ENCODE assay signal across 8 cellular contexts in the genomic region with DNA sequence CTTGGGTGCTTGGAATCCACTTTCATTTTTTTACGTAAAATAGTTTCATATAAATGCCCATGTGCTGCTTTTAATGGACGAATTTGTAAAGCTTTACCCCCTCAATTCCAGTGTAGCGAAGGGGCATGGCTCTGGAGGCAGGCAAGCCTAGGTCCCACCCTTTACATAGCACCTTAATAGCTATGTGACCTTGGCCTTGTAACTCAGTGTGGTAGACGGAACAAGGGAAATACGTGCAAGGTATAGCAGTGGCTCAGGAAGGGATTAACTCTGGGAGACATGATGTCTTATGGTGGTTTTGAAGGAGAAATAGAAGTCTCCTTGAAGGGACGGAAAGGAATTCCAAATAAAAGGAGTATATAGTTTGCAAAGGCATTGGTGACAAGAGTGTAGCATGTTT. TPM values are rescaled to one million over a fixed set of nuclear protein-coding genes. Genes with fewer than 3 reads are reported as not detected.
A peak's percentile ranks its signal among the peaks of the same experiment; 100 is the strongest.
DNase-seq lines count a peak whose midpoint lies in the region; ATAC-seq and TF ChIP-seq lines count a peak whose summit lies in the region.

No MANE protein-coding gene starts in this region.

- H3K9me3 ChIP-seq in liver (ENCODE audit: control insufficient read depth in 4 of 4, low read length in 3 of 4) (no peaks in the 10 kb centered on the region), tibial artery (no peaks in the 10 kb centered on the region)

- H3K36me3 ChIP-seq in liver (ENCODE audit: control insufficient read depth in 4 of 4, insufficient read depth in 3 of 4, low read depth in 1 of 4, low read length in 3 of 4) (peaks cover 4 to 33% (median 28%) of the 10 kb centered on the region in 4 donors), tibial artery (peaks cover 19 to 31% (median 29%) of the 10 kb centered on the region in 3 donors)

- ATAC-seq in activated naive CD8-positive, alpha-beta T cell treated with anti-CD3 and anti-CD28 coated beads, Interleukin-2, amount 50 U/mL, for 24 hours, result no peak
- ATAC-seq in GM19351 (IDR thresholded peaks at IDR 0.05; ENCODE audit: unreplicated experiment), result no peak

- peak overlapping the region; percentile 93 for H3K4me3 Mint-ChIP-seq in activated T-cell treated with anti-CD3 and anti-CD28 coated beads, Interleukin-2, amount 50 U/mL, for 24 hours
- peak overlapping the region; percentile 94 for H3K4me3 Mint-ChIP-seq in activated naive CD8-positive, alpha-beta T cell treated with anti-CD3 and anti-CD28 coated beads, Interleukin-2, amount 50 U/mL, for 24 hours

- H3K9me3 Mint-ChIP-seq in activated T-cell treated with anti-CD3 and anti-CD28 coated beads, Interleukin-2, amount 50 U/mL, for 24 hours, result no peaks in the 10 kb centered on the region
- no peaks in the 10 kb centered on the region for H3K9me3 Mint-ChIP-seq in activated naive CD8-positive, alpha-beta T cell treated with anti-CD3 and anti-CD28 coated beads, Interleukin-2, amount 50 U/mL, for 24 hours

- no peaks in the 10 kb centered on the region for H3K27me3 Mint-ChIP-seq in activated T-cell treated with anti-CD3 and anti-CD28 coated beads, Interleukin-2, amount 50 U/mL, for 24 hours
- no peaks in the 10 kb centered on the region for H3K27me3 Mint-ChIP-seq in activated naive CD8-positive, alpha-beta T cell treated with anti-CD3 and anti-CD28 coated beads, Interleukin-2, amount 50 U/mL, for 24 hours

- H3K4me1 ChIP-seq in liver (ENCODE audit: control insufficient read depth in 4 of 4, insufficient read depth in 4 of 4, low read length in 3 of 4) (peaks cover 5 to 40% (median 32%) of the 10 kb centered on the region in 4 donors), tibial artery (peaks cover 0 to 36% (median 30%) of the 10 kb centered on the region in 4 donors)

- H3K4me1 Mint-ChIP-seq in activated T-cell treated with anti-CD3 and anti-CD28 coated beads, Interleukin-2, amount 50 U/mL, for 24 hours (ENCODE audit: low read depth), result peaks cover 41% of the 10 kb centered on the region
- H3K4me1 Mint-ChIP-seq in activated naive CD8-positive, alpha-beta T cell treated with anti-CD3 and anti-CD28 coated beads, Interleukin-2, amount 50 U/mL, for 24 hours, result peaks cover 38% of the 10 kb centered on the region

- WGBS in liver, result 57% methylated on average over 6 of the region's 6 CpGs

- intact Hi-C loops in tibial artery (cut with DNase I; ENCODE audit: low total_unique reads), result no loop called here

- TF ChIP-seq RAD21 in liver (IDR thresholded peaks at IDR 0.05), result no peak

- peak overlapping the region; percentile 98 for H3K27ac Mint-ChIP-seq in activated T-cell treated with anti-CD3 and anti-CD28 coated beads, Interleukin-2, amount 50 U/mL, for 24 hours
- peak overlapping the region; percentile 94 for H3K27ac Mint-ChIP-seq in activated naive CD8-positive, alpha-beta T cell treated with anti-CD3 and anti-CD28 coated beads, Interleukin-2, amount 50 U/mL, for 24 hours

- TF ChIP-seq CTCF in liver (IDR thresholded peaks at IDR 0.05; ENCODE audit: low read depth, low read length, missing input control), result no peak
- TF ChIP-seq CTCF in tibial artery (IDR thresholded peaks at IDR 0.05), result no peak

- H3K9ac ChIP-seq in liver (ENCODE audit: low read depth in 1 of 2, low read length in 2 of 2), result peak overlapping the region; percentile 85 to 95

- no peak for DNase-seq in activated T-cell treated with anti-CD3 and anti-CD28 coated beads, Interleukin-2, amount 50 U/mL, for 24 hours
- no peak for DNase-seq in activated T-cell treated with anti-CD3 and anti-CD28 coated beads, Interleukin-2, amount 50 U/mL, for 48 hours
- DNase-seq in activated naive CD8-positive, alpha-beta T cell treated with anti-CD3 and anti-CD28 coated beads, Interleukin-2, amount 50 U/mL, for 24 hours, result no peak
- no peak for DNase-seq in tibial artery
- DNase-seq in AML-193 (lab: John Stamatoyannopoulos, UW), result no peak
- no peak for DNase-seq in central memory CD4-positive, alpha-beta T cell

- H3K27ac ChIP-seq in liver (ENCODE audit: low read depth in 1 of 2, low read length in 2 of 2) (peak overlapping the region; percentile 89 to 92), tibial artery (peak overlapping the region; percentile 89 to 90)

- H3K27me3 ChIP-seq in liver (ENCODE audit: control insufficient read depth in 4 of 4, insufficient read depth in 4 of 4, low read length in 3 of 4) (no peaks in the 10 kb centered on the region), tibial artery (no peaks in the 10 kb centered on the region)

- peak overlapping the region; percentile 85 to 99 (median 97) for H3K4me3 ChIP-seq in liver (ENCODE audit: low read depth in 1 of 3, low read length in 3 of 3)
- peak overlapping the region; percentile 79 to 83 for H3K4me3 ChIP-seq in tibial artery

- peaks cover 62% of the 10 kb centered on the region for H3K36me3 Mint-ChIP-seq in activated T-cell treated with anti-CD3 and anti-CD28 coated beads, Interleukin-2, amount 50 U/mL, for 24 hours (ENCODE audit: low read depth)
- peaks cover 48% of the 10 kb centered on the region for H3K36me3 Mint-ChIP-seq in activated naive CD8-positive, alpha-beta T cell treated with anti-CD3 and anti-CD28 coated beads, Interleukin-2, amount 50 U/mL, for 24 hours (ENCODE audit: low read depth)

TF ChIP-seq in liver, 16 proteins besides CTCF, POLR2A, EP300 and RAD21:
- TF ChIP-seq RXRA (IDR thresholded peaks at IDR 0.05) (no peak), GABPA (IDR thresholded peaks at IDR 0.05 in 1 of 2, conservative IDR thresholded peaks at IDR 0.05 in 1 of 2) (no peak), TAF1 (conservative IDR thresholded peaks at IDR 0.05) (no peak), EGR1 (IDR thresholded peaks at IDR 0.05; ENCODE audit: low read depth in 2 of 2) (no peak), HNF4A (conservative IDR thresholded peaks at IDR 0.05) (no peak), FOXA1 (IDR thresholded peaks at IDR 0.05) (no peak), JUND (IDR thresholded peaks at IDR 0.05) (no peak), YY1 (IDR thresholded peaks at IDR 0.05) (no peak), FOXA2 (IDR thresholded peaks at IDR 0.05) (no peak), NR2F2 (IDR thresholded peaks at IDR 0.05) (no peak), HNF4G (IDR thresholded peaks at IDR 0.05) (no peak), SP1 (IDR thresholded peaks at IDR 0.05) (no peak)
- TF ChIP-seq, protein P1, sequence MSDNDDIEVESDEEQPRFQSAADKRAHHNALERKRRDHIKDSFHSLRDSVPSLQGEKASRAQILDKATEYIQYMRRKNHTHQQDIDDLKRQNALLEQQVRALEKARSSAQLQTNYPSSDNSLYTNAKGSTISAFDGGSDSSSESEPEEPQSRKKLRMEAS (IDR thresholded peaks at IDR 0.05), result no peak
- TF ChIP-seq, protein P2, sequence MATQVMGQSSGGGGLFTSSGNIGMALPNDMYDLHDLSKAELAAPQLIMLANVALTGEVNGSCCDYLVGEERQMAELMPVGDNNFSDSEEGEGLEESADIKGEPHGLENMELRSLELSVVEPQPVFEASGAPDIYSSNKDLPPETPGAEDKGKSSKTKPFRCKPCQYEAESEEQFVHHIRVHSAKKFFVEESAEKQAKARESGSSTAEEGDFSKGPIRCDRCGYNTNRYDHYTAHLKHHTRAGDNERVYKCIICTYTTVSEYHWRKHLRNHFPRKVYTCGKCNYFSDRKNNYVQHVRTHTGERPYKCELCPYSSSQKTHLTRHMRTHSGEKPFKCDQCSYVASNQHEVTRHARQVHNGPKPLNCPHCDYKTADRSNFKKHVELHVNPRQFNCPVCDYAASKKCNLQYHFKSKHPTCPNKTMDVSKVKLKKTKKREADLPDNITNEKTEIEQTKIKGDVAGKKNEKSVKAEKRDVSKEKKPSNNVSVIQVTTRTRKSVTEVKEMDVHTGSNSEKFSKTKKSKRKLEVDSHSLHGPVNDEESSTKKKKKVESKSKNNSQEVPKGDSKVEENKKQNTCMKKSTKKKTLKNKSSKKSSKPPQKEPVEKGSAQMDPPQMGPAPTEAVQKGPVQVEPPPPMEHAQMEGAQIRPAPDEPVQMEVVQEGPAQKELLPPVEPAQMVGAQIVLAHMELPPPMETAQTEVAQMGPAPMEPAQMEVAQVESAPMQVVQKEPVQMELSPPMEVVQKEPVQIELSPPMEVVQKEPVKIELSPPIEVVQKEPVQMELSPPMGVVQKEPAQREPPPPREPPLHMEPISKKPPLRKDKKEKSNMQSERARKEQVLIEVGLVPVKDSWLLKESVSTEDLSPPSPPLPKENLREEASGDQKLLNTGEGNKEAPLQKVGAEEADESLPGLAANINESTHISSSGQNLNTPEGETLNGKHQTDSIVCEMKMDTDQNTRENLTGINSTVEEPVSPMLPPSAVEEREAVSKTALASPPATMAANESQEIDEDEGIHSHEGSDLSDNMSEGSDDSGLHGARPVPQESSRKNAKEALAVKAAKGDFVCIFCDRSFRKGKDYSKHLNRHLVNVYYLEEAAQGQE (IDR thresholded peaks at IDR 0.05), result no peak
- TF ChIP-seq, protein P3, sequence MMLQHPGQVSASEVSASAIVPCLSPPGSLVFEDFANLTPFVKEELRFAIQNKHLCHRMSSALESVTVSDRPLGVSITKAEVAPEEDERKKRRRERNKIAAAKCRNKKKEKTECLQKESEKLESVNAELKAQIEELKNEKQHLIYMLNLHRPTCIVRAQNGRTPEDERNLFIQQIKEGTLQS (IDR thresholded peaks at IDR 0.05), result no peak

RNA-seq across cellular contexts. Expression of a gene that starts 1.4 kb away (rescaled TPM):
- 100 to 1,000 TPM in 1 of 2 donors, 10 to 100 TPM in 1; 80.4 to 295 TPM for total RNA-seq in liver
- polyA plus RNA-seq in liver, result 100 to 1,000 TPM in 1 of 2 donors, 10 to 100 TPM in 1; 90.8 to 203 TPM
